In genomic region chr17:58232707-58233156, GRCh38 we compare ENCODE assay signal across 8 cellular contexts. TPM values are rescaled to one million over a fixed set of nuclear protein-coding genes. Genes with fewer than 3 reads are reported as not detected.
DNase-seq lines count a peak whose midpoint lies in the region; ATAC-seq and TF ChIP-seq lines count a peak whose summit lies in the region.

No MANE protein-coding gene starts in this region.

- H3K9me3 Mint-ChIP-seq in activated naive CD4-positive, alpha-beta T cell treated with anti-CD3 and anti-CD28 coated beads for 36 hours, result no peaks in the 10 kb centered on the region

- no peaks in the 10 kb centered on the region for H3F3A ChIP-seq in OCI-LY1 (ENCODE audit: insufficient read depth, low read length)

- H3K4me2 ChIP-seq in OCI-LY1 (ENCODE audit: low read length), result peak overlapping the region; percentile 10; the same call in 1 of the 2 replicates

- peaks cover 12% of the 10 kb centered on the region for H3K27me3 Mint-ChIP-seq in activated naive CD4-positive, alpha-beta T cell treated with anti-CD3 and anti-CD28 coated beads for 36 hours (ENCODE audit: low read depth)

- no peak overlapping the region for H3K9ac ChIP-seq in OCI-LY1 (ENCODE audit: low read length)

- H3K79me2 ChIP-seq in OCI-LY1 (ENCODE audit: insufficient read depth, low read length), result no peaks in the 10 kb centered on the region

- DNase-seq in AG04449 (ENCODE audit: low read depth, low spot score) (peak; percentile 71), foreskin fibroblast (peak; percentile 70 to 72), uterus (no peak), NCI-H748 (lab: John Stamatoyannopoulos, UW; ENCODE audit: unreplicated experiment) (no peak)
- no peak for DNase-seq in activated naive CD4-positive, alpha-beta T cell treated with anti-CD3 and anti-CD28 coated beads for 36 hours

- H3K4me3 ChIP-seq in AG04449 (ENCODE audit: low read depth, low read length) (no peak overlapping the region), OCI-LY1 (ENCODE audit: low read depth, low read length, poor library complexity, severe bottlenecking) (no peak overlapping the region), foreskin fibroblast (ENCODE audit: low read depth in 1 of 2, low read length in 2 of 2) (no peak overlapping the region), uterus (no peak overlapping the region)

- ATAC-seq in GM18511 (IDR thresholded peaks at IDR 0.05; ENCODE audit: unreplicated experiment), result peak; percentile 86
- peak; percentile 71 for ATAC-seq in HG02763 (IDR thresholded peaks at IDR 0.05; ENCODE audit: unreplicated experiment)

- CTCF ChIA-PET in AG04449 (lab: Yijun Ruan, JAX), result interaction anchor here (0.8 to 5.9 kb wide), 4 partner anchors 13 to 759 kb away, joined by 3 to 44 read pairs (median 8); partner anchors contain the start of gene MKS1
- CTCF ChIA-PET in activated naive CD4-positive, alpha-beta T cell treated with anti-CD3 and anti-CD28 coated beads for 36 hours (lab: Charles Lee), result no interaction called here

- 0 out of 2 replicates have a peak, but pooled peaks cover 6% of the 10 kb centered on the region for H3K27me3 ChIP-seq in OCI-LY1 (ENCODE audit: insufficient read depth, low read length)
- no peaks in the 10 kb centered on the region for H3K27me3 ChIP-seq in uterus

- TF ChIP-seq POLR2A in uterus (IDR thresholded peaks at IDR 0.05), result no peak

- H4K20me1 ChIP-seq in OCI-LY1 (ENCODE audit: insufficient read depth, low read length), result no peaks in the 10 kb centered on the region

- no peak overlapping the region for H3K4me3 Mint-ChIP-seq in activated naive CD4-positive, alpha-beta T cell treated with anti-CD3 and anti-CD28 coated beads for 36 hours

- POLR2A ChIA-PET in AG04449 (lab: Yijun Ruan, JAX), result interaction anchor here (0.7 kb wide), 1 partner anchor 13 kb away, joined by 3 read pairs; the partner anchor contains the start of gene MKS1

- intact Hi-C loops in uterus (cut with DNase I; ENCODE audit: low total_unique reads), result no loop called here
- intact Hi-C loops in activated naive CD4-positive, alpha-beta T cell treated with anti-CD3 and anti-CD28 coated beads for 36 hours (cut with micrococcal nuclease), result no loop called here

- TF ChIP-seq CTCF in AG04449 (IDR thresholded peaks at IDR 0.05; ENCODE audit: insufficient read depth, low read length, missing control alignments) (no peak), OCI-LY1 (IDR thresholded peaks at IDR 0.05; ENCODE audit: low read length) (no peak), foreskin fibroblast (IDR thresholded peaks at IDR 0.05; ENCODE audit: low read depth, low read length) (no peak), uterus (IDR thresholded peaks at IDR 0.05) (no peak)

- H3K36me3 ChIP-seq in OCI-LY1 (ENCODE audit: insufficient read depth, low read length), result no peaks in the 10 kb centered on the region
- no peaks in the 10 kb centered on the region for H3K36me3 ChIP-seq in uterus

- H3K4me1 Mint-ChIP-seq in activated naive CD4-positive, alpha-beta T cell treated with anti-CD3 and anti-CD28 coated beads for 36 hours (ENCODE audit: low read depth), result no peaks in the 10 kb centered on the region

- H3K27ac Mint-ChIP-seq in activated naive CD4-positive, alpha-beta T cell treated with anti-CD3 and anti-CD28 coated beads for 36 hours, result no peak overlapping the region

- H3K36me3 Mint-ChIP-seq in activated naive CD4-positive, alpha-beta T cell treated with anti-CD3 and anti-CD28 coated beads for 36 hours (ENCODE audit: low read depth), result no peaks in the 10 kb centered on the region

- no peak overlapping the region for H3K27ac ChIP-seq in OCI-LY1 (ENCODE audit: low read depth, low read length, poor library complexity, severe bottlenecking)
- peak overlapping the region in 1 of 2 donors; percentile 40 for H3K27ac ChIP-seq in uterus

- H2AFZ ChIP-seq in OCI-LY1 (ENCODE audit: low read length), result no peak overlapping the region

- H3K4me1 ChIP-seq in OCI-LY1 (ENCODE audit: insufficient read depth, low read length, severe bottlenecking) (peaks cover 9% of the 10 kb centered on the region), uterus (no peaks in the 10 kb centered on the region)

- H3K9me3 ChIP-seq in OCI-LY1 (ENCODE audit: low read length) (no peaks in the 10 kb centered on the region), uterus (no peaks in the 10 kb centered on the region)

- H3K9me2 ChIP-seq in OCI-LY1 (ENCODE audit: low read depth, low read length), result no peaks in the 10 kb centered on the region

RNA-seq across cellular contexts. Expression of gene LPO, which starts 5.7 kb away (rescaled TPM):
- not detected for total RNA-seq in uterus
- not detected for total RNA-seq in activated naive CD4-positive, alpha-beta T cell treated with anti-CD3 and anti-CD28 coated beads for 36 hours

RNA-seq across cellular contexts. Expression of gene MKS1, which starts 13.7 kb away (rescaled TPM):
- total RNA-seq in uterus, result 10 to 100 TPM in 2 of 4 donors, 1 to 10 TPM in 2; 4.4 to 23.2 (median 12.3) TPM
- total RNA-seq in activated naive CD4-positive, alpha-beta T cell treated with anti-CD3 and anti-CD28 coated beads for 36 hours, result 10 to 100 TPM; 27.1 to 29.2 TPM

RNA-seq across cellular contexts. Expression of gene EPX, which starts 40.2 kb away (rescaled TPM):
- total RNA-seq in uterus, result not detected
- not detected for total RNA-seq in activated naive CD4-positive, alpha-beta T cell treated with anti-CD3 and anti-CD28 coated beads for 36 hours

RNA-seq across cellular contexts. Expression of gene MPO, which starts 48.0 kb away (rescaled TPM):
- 10 to 100 TPM in 1 of 4 donors, under 1 TPM in 1, not detected in 2; 0.79 to 21.7 TPM for total RNA-seq in uterus
- not detected for total RNA-seq in activated naive CD4-positive, alpha-beta T cell treated with anti-CD3 and anti-CD28 coated beads for 36 hours

Comparison
In these comparisons a context has a peak if more than half of its experiments do, and no peak if none do; other contexts are left out.
1. DNase-seq: peak in AG04449 (single experiment) and foreskin fibroblast (2 of 2); none in uterus (0 of 2), NCI-H748 (single experiment) and activated naive CD4-positive, alpha-beta T cell treated with anti-CD3 and anti-CD28 coated beads for 36 hours (single experiment).